8 cellular contexts compared by ENCODE assay signal in genomic region chr9:101737705-101738565, GRCh38. TPM values are rescaled to one million over a fixed set of nuclear protein-coding genes. Genes with fewer than 3 reads are reported as not detected.
A peak's percentile ranks its signal among the peaks of the same experiment; 100 is the strongest.
DNase-seq lines count a peak whose midpoint lies in the region; ATAC-seq, FAIRE-seq and TF ChIP-seq lines count a peak whose summit lies in the region.

No MANE protein-coding gene starts in this region.

- no peaks in the 10 kb centered on the region for H3K79me2 ChIP-seq in H1 (ENCODE audit: control insufficient read depth in 1 of 2, insufficient read depth in 2 of 2, low read length in 2 of 2)

- CTCF ChIA-PET in H1 (lab: Charles Lee; ENCODE audit: partially characterized antibody) = interaction anchor here (0.8 kb wide), 1 partner anchor 96 kb away, joined by 3 read pairs; no protein-coding TSS in a partner anchor

- 2% methylated on average over 44 of the region's 78 CpGs; no CpG with 5 or more reads in 1 of the 2 experiments for WGBS in H1 (ENCODE audit: extremely low coverage in 1 of 2, insufficient coverage in 1 of 2, insufficient read length in 1 of 2, insufficient replicate concordance in 2 of 2, low coverage in 1 of 2, low lambda C conversion rate in 2 of 2, missing lambda C conversion rate in 1 of 2), 2 experiments

- H3K4me1 Mint-ChIP-seq in nephron progenitor cell = peaks cover 10% of the 10 kb centered on the region

- H3K27ac ChIP-seq in C4-2B = peak overlapping the region; percentile 70
- no peak overlapping the region for H3K27ac ChIP-seq in H1 (ENCODE audit: low read depth, low read length)

- H3K18ac ChIP-seq in H1 (ENCODE audit: extremely low read depth, low read length) = no peak overlapping the region

- H2BK120ac ChIP-seq in H1 (replicated peaks; ENCODE audit: low read depth, low read length) = no peak overlapping the region

- H4K20me1 ChIP-seq in H1 (replicated peaks in 1 of 2; ENCODE audit: control insufficient read depth in 1 of 2, insufficient read depth in 2 of 2, low read length in 2 of 2) = peaks cover 0 to 5% of the 10 kb centered on the region in 2 experiments

- peak; percentile 51 for DNase-seq in NCI-H1092 (lab: John Stamatoyannopoulos, UW)
- peak in 1 of 2 experiments; percentile 69 for DNase-seq in H1 (ENCODE audit: low read depth in 1 of 2, low spot score in 2 of 2)
- peak; percentile 62 for DNase-seq in nephron progenitor cell
- DNase-seq in NOMO-1 treated with DMSO at 0.1 percent for 48 hours (lab: John Stamatoyannopoulos, UW; ENCODE audit: unreplicated experiment) = no peak
- no peak for DNase-seq in GDM1 (lab: John Stamatoyannopoulos, UW)
- DNase-seq in central memory CD4-positive, alpha-beta T cell = no peak

- H3K4ac ChIP-seq in H1 (replicated peaks; ENCODE audit: insufficient read length, low read depth, low read length) = no peak overlapping the region

- no peak for TF ChIP-seq POLR2A in H1 (IDR thresholded peaks at IDR 0.05; ENCODE audit: control extremely low read depth in 1 of 2, low read depth in 2 of 2, low read length in 2 of 2)

- H3K14ac ChIP-seq in H1 (ENCODE audit: insufficient read length) = no peak overlapping the region

- peaks cover 6% of the 10 kb centered on the region for H3K9me3 Mint-ChIP-seq in nephron progenitor cell

- H3K9ac ChIP-seq in H1 (replicated peaks in 1 of 4; ENCODE audit: extremely low read depth in 1 of 4, low read depth in 3 of 4, low read length in 3 of 4) = no peak overlapping the region

- H3K23me2 ChIP-seq in H1 (ENCODE audit: low read depth, low read length) = peaks cover 7% of the 10 kb centered on the region; the same call in 1 of the 2 replicates

- H3K9me3 ChIP-seq in H1 (ENCODE audit: insufficient read depth in 2 of 2, low read depth in 1 of 2, low read length in 1 of 2) = no peaks in the 10 kb centered on the region

- H2AFZ ChIP-seq in H1 (ENCODE audit: low read length) = no peak overlapping the region

- H3K27ac Mint-ChIP-seq in nephron progenitor cell = peak overlapping the region; percentile 62

- no peak overlapping the region for H3K56ac ChIP-seq in H1 (replicated peaks; ENCODE audit: insufficient read length, low read depth, low read length)

- TF ChIP-seq CTCF in C4-2B (conservative IDR thresholded peaks at IDR 0.05) (no peak), H1 (IDR thresholded peaks at IDR 0.05; ENCODE audit: control extremely low read depth in 1 of 3, insufficient read depth in 1 of 3, low read depth in 1 of 3, low read length in 3 of 3) (peak in 1 of 3 experiments; percentile 21; a peak in 2 of 4 replicates), nephron progenitor cell (IDR thresholded peaks at IDR 0.05) (no peak)

- H3K4me1 ChIP-seq in H1 (replicated peaks in 1 of 4; ENCODE audit: control insufficient read depth in 3 of 4, insufficient read depth in 4 of 4, low read length in 3 of 4) = peaks cover 3 to 13% (median 8%) of the 10 kb centered on the region in 4 experiments

- H2BK20ac ChIP-seq in H1 (ENCODE audit: low read length) = no peak overlapping the region

- no peak for TF ChIP-seq RAD21 in H1 (IDR thresholded peaks at IDR 0.05 in 1 of 2, conservative IDR thresholded peaks at IDR 0.05 in 1 of 2; ENCODE audit: low read depth in 2 of 2, low read length in 2 of 2)

- no peak overlapping the region for H4K91ac ChIP-seq in H1 (replicated peaks; ENCODE audit: insufficient read length, low read length)

- TF ChIP-seq EP300 in H1 (IDR thresholded peaks at IDR 0.05; ENCODE audit: borderline replicate concordance in 1 of 2, low read depth in 2 of 2, low read length in 2 of 2) = no peak

- peak overlapping the region; percentile 92 for H3K4me3 Mint-ChIP-seq in nephron progenitor cell

- H2BK15ac ChIP-seq in H1 (ENCODE audit: low read length) = no peak overlapping the region

- H3K27me3 Mint-ChIP-seq in nephron progenitor cell (ENCODE audit: low read depth, poor library complexity) = peaks cover 95% of the 10 kb centered on the region

- H3K23ac ChIP-seq in H1 (ENCODE audit: insufficient read length) = no peak overlapping the region

- POLR2A ChIA-PET in H1 (lab: Charles Lee; ENCODE audit: partially characterized antibody) = no interaction called here

- H2BK12ac ChIP-seq in H1 (ENCODE audit: low read depth, low read length) = no peak overlapping the region

- peaks cover 14 to 44% (median 33%) of the 10 kb centered on the region in 4 experiments for H3K27me3 ChIP-seq in H1 (replicated peaks in 1 of 4; ENCODE audit: control insufficient read depth in 3 of 4, extremely low read depth in 1 of 4, insufficient read depth in 3 of 4, low read length in 3 of 4)

- no peak for FAIRE-seq in H1 (lab: Jason Lieb, UNC)

- peak overlapping the region; percentile 86 to 91 for H3K4me2 ChIP-seq in H1 (ENCODE audit: insufficient read depth in 1 of 2, low read depth in 2 of 2, low read length in 2 of 2)

- H4K8ac ChIP-seq in H1 (ENCODE audit: extremely low read depth, insufficient read depth, low read length) = no peak overlapping the region; the same call in 1 of the 2 replicates

- no peak overlapping the region for H2AK5ac ChIP-seq in H1 (ENCODE audit: low read depth, low read length)

- H2BK5ac ChIP-seq in H1 (ENCODE audit: low read depth, low read length) = no peak overlapping the region

- ATAC-seq in GM19452 (IDR thresholded peaks at IDR 0.05; ENCODE audit: unreplicated experiment) = no peak

- peak overlapping the region; percentile 39 to 69 (median 52) for H3K4me3 ChIP-seq in H1 (ENCODE audit: extremely low read depth in 1 of 4, insufficient read depth in 2 of 4, low read depth in 3 of 4, low read length in 4 of 4)

- H3K79me1 ChIP-seq in H1 (ENCODE audit: low read depth, low read length) = no peaks in the 10 kb centered on the region

- H4K5ac ChIP-seq in H1 (ENCODE audit: insufficient read length, low read depth, low read length) = no peak overlapping the region

- no peaks in the 10 kb centered on the region for H3K36me3 Mint-ChIP-seq in nephron progenitor cell (ENCODE audit: low read depth)

- H3K36me3 ChIP-seq in H1 (ENCODE audit: control insufficient read depth in 2 of 4, insufficient read depth in 4 of 4, low read length in 3 of 4) = no peaks in the 10 kb centered on the region; a peak in 1 of 8 replicates

TF ChIP-seq in H1, 55 proteins besides CTCF, POLR2A, EP300 and RAD21:
- TF ChIP-seq SUZ12 (IDR thresholded peaks at IDR 0.05; ENCODE audit: low read length) (peak; percentile 62), TAF7 (optimal IDR thresholded peaks at IDR 0.05; ENCODE audit: borderline replicate concordance, low read depth, low read length) (no peak), E2F6 (IDR thresholded peaks at IDR 0.05) (peak; percentile 91), SP1 (IDR thresholded peaks at IDR 0.05; ENCODE audit: low read depth, low read length) (no peak), HDAC6 (IDR thresholded peaks at IDR 0.05; ENCODE audit: low read depth, low read length) (no peak), YY1 (IDR thresholded peaks at IDR 0.05; ENCODE audit: low read depth, low read length) (no peak), HDAC2 (IDR thresholded peaks at IDR 0.05; ENCODE audit: borderline replicate concordance in 1 of 2, low read depth in 2 of 2, low read length in 2 of 2) (0 out of 4 replicates have a peak, but pooled peaks of 1 of the 2 experiments have one; percentile 30), TBP (IDR thresholded peaks at IDR 0.05; ENCODE audit: low read depth, low read length) (peak; percentile 38; the same call in 1 of the 2 replicates), GABPA (IDR thresholded peaks at IDR 0.05; ENCODE audit: borderline replicate concordance, insufficient read depth, low read length) (0 out of 2 replicates have a peak, but pooled peaks have one; percentile 13), EZH2 (IDR thresholded peaks at IDR 0.05; ENCODE audit: low read depth, low read length, severe bottlenecking) (peak; percentile 79), POU5F1 (IDR thresholded peaks at IDR 0.05; ENCODE audit: low read depth, low read length) (no peak), MAX (IDR thresholded peaks at IDR 0.05) (peak; percentile 95), KDM4A (IDR thresholded peaks at IDR 0.05; ENCODE audit: low read depth, low read length, severe bottlenecking) (peak; percentile 62), SIN3A (conservative IDR thresholded peaks at IDR 0.05 in 1 of 2, IDR thresholded peaks at IDR 0.05 in 1 of 2; ENCODE audit: low read depth in 1 of 2, low read length in 2 of 2) (peak in 1 of 2 experiments; percentile 59; a peak in 1 of 4 replicates)

RNA-seq across cellular contexts. Expression of gene GRIN3A, which starts 0.5 kb away (rescaled TPM):
- 0.04 TPM in 1 of 2 replicates, not detected in the other for total RNA-seq in H1 (2021; fragmentation: NEBNext Ultra II Directional; extraction: Animal tissue kit (Norgen Biotek cat#: 25700))
- polyA plus RNA-seq in H1 (2011; rRNA removed) = not detected in 2 replicates
- polyA plus RNA-seq in H1 (2011; cell fraction: cytosol; rRNA removed) = not detected
- not detected for polyA plus RNA-seq in H1 (2011; cell fraction: nucleus; rRNA removed)
- polyA plus RNA-seq in H1 (2012, experiment 1 of 2) = 0.15 to 0.36 TPM (median 0.21 TPM) in 4 replicates
- 0.01 TPM for polyA plus RNA-seq in H1 (2012, experiment 2 of 2)
- not detected for polyA plus RNA-seq in H1 (2013, experiment 1 of 2)
- polyA plus RNA-seq in H1 (2013, experiment 2 of 2) = under 0.01 TPM
- 0.02 TPM in 1 of 2 replicates, not detected in the other for polyA minus RNA-seq in H1 (2011; rRNA and poly(A)+ RNA removed)
- not detected for polyA minus RNA-seq in H1 (2011; cell fraction: cytosol; rRNA and poly(A)+ RNA removed)
- polyA minus RNA-seq in H1 (2011; cell fraction: nucleus; rRNA and poly(A)+ RNA removed) = 0.10 TPM

Comparison
In these comparisons a context has a peak if more than half of its experiments do, and no peak if none do; other contexts are left out.
1. DNase-seq: peak in NCI-H1092 (single experiment) and nephron progenitor cell (single experiment); none in NOMO-1 treated with DMSO at 0.1 percent for 48 hours (single experiment), GDM1 (single experiment) and central memory CD4-positive, alpha-beta T cell (single experiment).